In the genomic region with DNA sequence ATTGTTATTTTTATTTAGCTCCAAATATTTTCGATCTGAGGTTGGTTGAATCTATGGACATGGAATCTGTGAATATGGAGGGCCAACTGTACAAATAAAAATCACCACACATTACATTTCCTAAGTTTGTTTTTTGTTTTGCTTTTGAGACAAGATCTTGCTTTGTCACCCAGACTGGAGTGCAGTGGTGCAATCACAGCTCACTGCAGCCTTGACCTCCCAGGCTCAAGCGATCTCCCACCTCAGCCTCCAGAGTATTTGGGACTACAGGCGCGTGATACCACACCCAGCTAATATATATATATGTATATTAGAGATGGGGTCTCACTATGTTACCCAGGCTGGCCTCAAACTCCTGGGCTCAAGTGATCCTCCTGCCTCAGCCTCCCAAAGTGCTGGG, we compare ENCODE assay signal across 5 cellular contexts. TPM values are rescaled to one million over a fixed set of nuclear protein-coding genes. Genes with fewer than 3 reads are reported as not detected.
"Had no signal": no experiment of that assay in that cellular context is flagged by ENCODE, and none has a peak within 500 bp of the region (broad histone marks: within the 10 kb centered on the region; RNA-seq: fewer than 3 reads in every experiment).

No MANE protein-coding gene starts in this region.

RNA-seq across cellular contexts. Expression of a gene that starts 10.8 kb away (rescaled TPM):
- total RNA-seq: activated CD8-positive, alpha-beta T cell treated with anti-CD3 and anti-CD28 coated beads, Interleukin-2, amount 10 ng/mL, durations not matched to agents 7 days and 5 days; activated naive CD8-positive, alpha-beta T cell treated with anti-CD3 and anti-CD28 coated beads, Interleukin-2, amount 10 ng/mL, durations not matched to agents 7 days and 5 days; T-helper 17 cell had no signal

RNA-seq across cellular contexts. Expression of a gene that starts 25.1 kb away (rescaled TPM):
- total RNA-seq: activated CD8-positive, alpha-beta T cell treated with anti-CD3 and anti-CD28 coated beads, Interleukin-2, amount 10 ng/mL, durations not matched to agents 7 days and 5 days; activated naive CD8-positive, alpha-beta T cell treated with anti-CD3 and anti-CD28 coated beads, Interleukin-2, amount 10 ng/mL, durations not matched to agents 7 days and 5 days had no signal

RNA-seq across cellular contexts. Expression of a gene that starts 45.0 kb away (rescaled TPM):
- total RNA-seq: activated CD8-positive, alpha-beta T cell treated with anti-CD3 and anti-CD28 coated beads, Interleukin-2, amount 10 ng/mL, durations not matched to agents 7 days and 5 days; activated naive CD8-positive, alpha-beta T cell treated with anti-CD3 and anti-CD28 coated beads, Interleukin-2, amount 10 ng/mL, durations not matched to agents 7 days and 5 days; aorta; breast epithelium; T-helper 17 cell had no signal

RNA-seq across cellular contexts. Expression of a gene that starts 56.4 kb away (rescaled TPM):
- total RNA-seq: activated CD8-positive, alpha-beta T cell treated with anti-CD3 and anti-CD28 coated beads, Interleukin-2, amount 10 ng/mL, durations not matched to agents 7 days and 5 days; activated naive CD8-positive, alpha-beta T cell treated with anti-CD3 and anti-CD28 coated beads, Interleukin-2, amount 10 ng/mL, durations not matched to agents 7 days and 5 days; T-helper 17 cell had no signal
